ENCODE assay signal across 1 cellular context in the genomic region with DNA sequence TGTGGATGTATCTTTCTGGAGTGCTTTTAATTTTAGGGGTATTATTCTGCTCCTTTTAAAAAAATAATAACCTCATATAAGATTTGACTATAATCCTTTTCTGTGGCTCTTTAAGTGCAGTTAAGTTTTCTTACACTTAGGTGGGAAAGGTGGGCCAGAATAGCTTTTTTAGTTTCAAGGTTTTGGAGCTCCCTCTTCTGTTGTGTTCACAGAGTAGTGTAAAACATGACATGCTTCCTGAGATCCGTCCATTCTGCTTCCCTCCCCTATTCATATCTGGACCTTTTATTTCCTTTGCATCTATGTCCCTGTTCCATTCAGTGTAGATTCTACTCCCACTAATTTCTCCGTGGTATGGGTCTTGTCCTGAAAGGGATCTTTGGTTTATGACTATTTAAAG.
TF ChIP-seq lines count a peak whose summit lies in the region.

No MANE protein-coding gene starts in this region.

TF ChIP-seq in K562, 482 proteins besides CTCF, POLR2A, EP300 and RAD21:
- TF ChIP-seq NFIX (CRISPR knock-in tag; IDR thresholded peaks at IDR 0.05; ENCODE audit: low read depth), result no peak
- TF ChIP-seq ZNF431 (CRISPR knock-in tag; IDR thresholded peaks at IDR 0.05), result no peak
- TF ChIP-seq, protein P1, sequence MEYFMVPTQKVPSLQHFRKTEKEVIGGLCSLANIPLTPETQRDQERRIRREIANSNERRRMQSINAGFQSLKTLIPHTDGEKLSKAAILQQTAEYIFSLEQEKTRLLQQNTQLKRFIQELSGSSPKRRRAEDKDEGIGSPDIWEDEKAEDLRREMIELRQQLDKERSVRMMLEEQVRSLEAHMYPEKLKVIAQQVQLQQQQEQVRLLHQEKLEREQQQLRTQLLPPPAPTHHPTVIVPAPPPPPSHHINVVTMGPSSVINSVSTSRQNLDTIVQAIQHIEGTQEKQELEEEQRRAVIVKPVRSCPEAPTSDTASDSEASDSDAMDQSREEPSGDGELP (CRISPR knock-in tag; IDR thresholded peaks at IDR 0.05; ENCODE audit: borderline replicate concordance), result no peak
- TF ChIP-seq GABPA (tag; conservative IDR thresholded peaks at IDR 0.05; ENCODE audit: low read depth), result no peak
- no peak for TF ChIP-seq MYBL2 (IDR thresholded peaks at IDR 0.05; ENCODE audit: low read depth)
- no peak for TF ChIP-seq MYBL2 (CRISPR knock-in tag; IDR thresholded peaks at IDR 0.05; ENCODE audit: borderline replicate concordance)
- TF ChIP-seq BRD4 (IDR thresholded peaks at IDR 0.05), result no peak
- TF ChIP-seq ATF1 (CRISPR knock-in tag; IDR thresholded peaks at IDR 0.05), result no peak
- TF ChIP-seq ATF1 (tag; IDR thresholded peaks at IDR 0.05), result no peak
- no peak for TF ChIP-seq GTF2F1 (IDR thresholded peaks at IDR 0.05; ENCODE audit: low read depth, low read length)
- TF ChIP-seq TRIM28 (IDR thresholded peaks at IDR 0.05), result no peak
- TF ChIP-seq ZNF785 (CRISPR knock-in tag; IDR thresholded peaks at IDR 0.05), result no peak
- no peak for TF ChIP-seq GABPB1 (CRISPR knock-in tag; IDR thresholded peaks at IDR 0.05)
- TF ChIP-seq SRSF1 (IDR thresholded peaks at IDR 0.05; ENCODE audit: low read depth, low read length), result no peak
- TF ChIP-seq, protein P2, sequence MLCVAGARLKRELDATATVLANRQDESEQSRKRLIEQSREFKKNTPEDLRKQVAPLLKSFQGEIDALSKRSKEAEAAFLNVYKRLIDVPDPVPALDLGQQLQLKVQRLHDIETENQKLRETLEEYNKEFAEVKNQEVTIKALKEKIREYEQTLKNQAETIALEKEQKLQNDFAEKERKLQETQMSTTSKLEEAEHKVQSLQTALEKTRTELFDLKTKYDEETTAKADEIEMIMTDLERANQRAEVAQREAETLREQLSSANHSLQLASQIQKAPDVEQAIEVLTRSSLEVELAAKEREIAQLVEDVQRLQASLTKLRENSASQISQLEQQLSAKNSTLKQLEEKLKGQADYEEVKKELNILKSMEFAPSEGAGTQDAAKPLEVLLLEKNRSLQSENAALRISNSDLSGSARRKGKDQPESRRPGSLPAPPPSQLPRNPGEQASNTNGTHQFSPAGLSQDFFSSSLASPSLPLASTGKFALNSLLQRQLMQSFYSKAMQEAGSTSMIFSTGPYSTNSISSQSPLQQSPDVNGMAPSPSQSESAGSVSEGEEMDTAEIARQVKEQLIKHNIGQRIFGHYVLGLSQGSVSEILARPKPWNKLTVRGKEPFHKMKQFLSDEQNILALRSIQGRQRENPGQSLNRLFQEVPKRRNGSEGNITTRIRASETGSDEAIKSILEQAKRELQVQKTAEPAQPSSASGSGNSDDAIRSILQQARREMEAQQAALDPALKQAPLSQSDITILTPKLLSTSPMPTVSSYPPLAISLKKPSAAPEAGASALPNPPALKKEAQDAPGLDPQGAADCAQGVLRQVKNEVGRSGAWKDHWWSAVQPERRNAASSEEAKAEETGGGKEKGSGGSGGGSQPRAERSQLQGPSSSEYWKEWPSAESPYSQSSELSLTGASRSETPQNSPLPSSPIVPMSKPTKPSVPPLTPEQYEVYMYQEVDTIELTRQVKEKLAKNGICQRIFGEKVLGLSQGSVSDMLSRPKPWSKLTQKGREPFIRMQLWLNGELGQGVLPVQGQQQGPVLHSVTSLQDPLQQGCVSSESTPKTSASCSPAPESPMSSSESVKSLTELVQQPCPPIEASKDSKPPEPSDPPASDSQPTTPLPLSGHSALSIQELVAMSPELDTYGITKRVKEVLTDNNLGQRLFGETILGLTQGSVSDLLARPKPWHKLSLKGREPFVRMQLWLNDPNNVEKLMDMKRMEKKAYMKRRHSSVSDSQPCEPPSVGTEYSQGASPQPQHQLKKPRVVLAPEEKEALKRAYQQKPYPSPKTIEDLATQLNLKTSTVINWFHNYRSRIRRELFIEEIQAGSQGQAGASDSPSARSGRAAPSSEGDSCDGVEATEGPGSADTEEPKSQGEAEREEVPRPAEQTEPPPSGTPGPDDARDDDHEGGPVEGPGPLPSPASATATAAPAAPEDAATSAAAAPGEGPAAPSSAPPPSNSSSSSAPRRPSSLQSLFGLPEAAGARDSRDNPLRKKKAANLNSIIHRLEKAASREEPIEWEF (CRISPR knock-in tag; IDR thresholded peaks at IDR 0.05), result no peak
- TF ChIP-seq ZNF77 (CRISPR knock-in tag; IDR thresholded peaks at IDR 0.05), result no peak
- TF ChIP-seq, protein P3, sequence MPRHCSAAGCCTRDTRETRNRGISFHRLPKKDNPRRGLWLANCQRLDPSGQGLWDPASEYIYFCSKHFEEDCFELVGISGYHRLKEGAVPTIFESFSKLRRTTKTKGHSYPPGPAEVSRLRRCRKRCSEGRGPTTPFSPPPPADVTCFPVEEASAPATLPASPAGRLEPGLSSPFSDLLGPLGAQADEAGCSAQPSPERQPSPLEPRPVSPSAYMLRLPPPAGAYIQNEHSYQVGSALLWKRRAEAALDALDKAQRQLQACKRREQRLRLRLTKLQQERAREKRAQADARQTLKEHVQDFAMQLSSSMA (CRISPR knock-in tag; IDR thresholded peaks at IDR 0.05), result no peak
